In genomic region chr3:126431103-126431534, GRCh38 we compare ENCODE assay signal across 18 cellular contexts. TPM values are rescaled to one million over a fixed set of nuclear protein-coding genes. Genes with fewer than 3 reads are reported as not detected.
DNase-seq lines count a peak whose midpoint lies in the region; ATAC-seq, FAIRE-seq and TF ChIP-seq lines count a peak whose summit lies in the region.
"Had no signal": no experiment of that assay in that cellular context is flagged by ENCODE, and none has a peak within 500 bp of the region (broad histone marks: within the 10 kb centered on the region; RNA-seq: fewer than 3 reads in every experiment).

No MANE protein-coding gene starts in this region.

- POLR2A ChIA-PET in GM12878 (lab: Charles Lee) = no interaction called here

- peaks cover 3% of the 10 kb centered on the region; the same call in 1 of the 3 replicates for H3K9me3 ChIP-seq in GM12878 (replicated peaks; ENCODE audit: control insufficient read depth, insufficient read depth, low read length)
- H3K9me3 ChIP-seq: ovary had no signal

- peak; percentile 67 for ATAC-seq in HG02763 (IDR thresholded peaks at IDR 0.05; ENCODE audit: unreplicated experiment)
- peak; percentile 97 for ATAC-seq in GM12878
- ATAC-seq in activated T-helper 17 cell treated with anti-CD3 and anti-CD28 coated beads, Interleukin-2, amount 50 U/mL, for 72 hours (replicated peaks) = no peak
- no peak for ATAC-seq in left colon
- ATAC-seq: K562 had no signal

- H3K4me2 ChIP-seq in GM12878 (ENCODE audit: control insufficient read depth, insufficient read depth) = peak overlapping the region; percentile 51

- H3K4me3 ChIP-seq in GM12878 = no peak overlapping the region
- H3K4me3 ChIP-seq: K562, lung, ovary had no signal

- TF ChIP-seq CTCF in GM13976 (IDR thresholded peaks at IDR 0.05; ENCODE audit: borderline replicate concordance, control extremely low read depth, extremely low read depth, insufficient read depth, missing control alignments) (no peak), GM12878 (IDR thresholded peaks at IDR 0.05 in 2 of 3, conservative IDR thresholded peaks at IDR 0.05 in 1 of 3; ENCODE audit: control insufficient read depth in 2 of 3, extremely low read depth in 1 of 3, insufficient read depth in 1 of 3, low read depth in 3 of 3, low read length in 3 of 3) (no peak)

- RAD21 ChIA-PET in GM12878 (lab: Charles Lee; ENCODE audit: unreplicated experiment) = interaction anchor here (1.1 kb wide), 1 partner anchor 44 kb away, joined by 5 read pairs; no protein-coding TSS in a partner anchor

- peak; percentile 98 for FAIRE-seq in GM12878 (lab: Jason Lieb, UNC)
- FAIRE-seq: K562 had no signal

- SMC1A ChIA-PET in GM12878 (lab: Charles Lee; ENCODE audit: uncharacterized antibody, unreplicated experiment) = interaction anchor here (0.6 to 1.5 kb wide), 3 partner anchors 40 to 186 kb away, joined by 3 to 5 read pairs (median 5); no protein-coding TSS in a partner anchor

- peak; percentile 40 for TF ChIP-seq POLR2A in GM12878 (IDR thresholded peaks at IDR 0.05; ENCODE audit: low read depth, low read length)

- peak overlapping the region; percentile 55 for H3K27ac ChIP-seq in GM12878 (ENCODE audit: control insufficient read depth, insufficient read depth)
- H3K27ac ChIP-seq: epithelial cell of prostate, ovary had no signal

- H3K36me3 Mint-ChIP-seq in activated T-helper 17 cell treated with anti-CD3 and anti-CD28 coated beads, Interleukin-2, amount 50 U/mL, for 72 hours (ENCODE audit: low read depth) = peaks cover 6% of the 10 kb centered on the region

- DNase-seq in GM13976 (ENCODE audit: low spot score) (peak; percentile 79), GM19240 (ENCODE audit: insufficient read length, low spot score) (peak; percentile 33), GM12878 (ENCODE audit: low read depth, low spot score) (peak; percentile 59), pons (ENCODE audit: low spot score) (no peak), left colon (no peak)
- DNase-seq in stimulated activated naive CD4-positive, alpha-beta T cell (lab: John Stamatoyannopoulos, UW) = no peak
- DNase-seq: activated effector memory CD4-positive, alpha-beta T cell treated with Interleukin-2 at 50 U/mL for 16 hours; C1 segment of cervical spinal cord; hippocampal formation; NCI-H1694 treated with DMSO at 0.1 percent for 48 hours had no signal

- WGBS in GM12878 (ENCODE audit: insufficient coverage, insufficient replicate concordance, low lambda C conversion rate, missing lambda C conversion rate) = 40% methylated on average over 1 of the region's 1 CpG

- H3K9me3 Mint-ChIP-seq in activated T-helper 17 cell treated with anti-CD3 and anti-CD28 coated beads, Interleukin-2, amount 50 U/mL, for 72 hours = peaks cover 5% of the 10 kb centered on the region

- BruUV-seq in GM12878 (replicated peaks; lab: Mats Ljungman, UMichigan) = no TSS peak

- no peak overlapping the region for H2AFZ ChIP-seq in GM12878 (ENCODE audit: control insufficient read depth, low read depth, low read length)

- TF ChIP-seq EP300 in GM12878 (IDR thresholded peaks at IDR 0.05; ENCODE audit: borderline replicate concordance in 1 of 2, control insufficient read depth in 1 of 2, low read depth in 2 of 2, low read length in 2 of 2) = no peak

- TF ChIP-seq RAD21 in GM12878 (IDR thresholded peaks at IDR 0.05; ENCODE audit: insufficient read depth, low read depth, low read length) = no peak

- H3K9ac ChIP-seq in GM12878 (ENCODE audit: control insufficient read depth, insufficient read depth, low read length) = no peak overlapping the region

- no peaks in the 10 kb centered on the region for H3K36me3 ChIP-seq in GM12878 (ENCODE audit: control insufficient read depth in 2 of 2, insufficient read depth in 2 of 2, low read length in 1 of 2)
- H3K36me3 ChIP-seq: ovary had no signal

- no peaks in the 10 kb centered on the region for H4K20me1 ChIP-seq in GM12878 (ENCODE audit: control insufficient read depth, insufficient read depth)

- intact Hi-C loops in GM12878 (cut with micrococcal nuclease; ENCODE audit: unreplicated experiment) (no loop called here), left colon (cut with DNase I, micrococcal nuclease) (no loop called here)

- peaks cover 8% of the 10 kb centered on the region for H3K4me1 ChIP-seq in GM12878 (ENCODE audit: control insufficient read depth, insufficient read depth, low read length)

- H3K27me3 Mint-ChIP-seq in activated T-helper 17 cell treated with anti-CD3 and anti-CD28 coated beads, Interleukin-2, amount 50 U/mL, for 72 hours = no peaks in the 10 kb centered on the region
- H3K27me3 Mint-ChIP-seq: stimulated activated naive CD8-positive, alpha-beta T cell treated with anti-CD3 and anti-CD28 coated beads, Interleukin-15, Interleukin-2, amounts not matched to agents 100 ng/mL and 50 ng/mL, for 24 hours had no signal

- H3K27me3 ChIP-seq in GM12878 (replicated peaks in 1 of 2; ENCODE audit: control insufficient read depth in 2 of 2, insufficient read depth in 2 of 2, low read length in 1 of 2) = no peaks in the 10 kb centered on the region
- H3K27me3 ChIP-seq: ovary had no signal

- CTCF ChIA-PET in GM12878 (lab: Yijun Ruan, JAX) = interaction anchor here (1.9 kb wide), 1 partner anchor 41 kb away, joined by 7 read pairs; no protein-coding TSS in a partner anchor

- H3K79me2 ChIP-seq in GM12878 (ENCODE audit: control insufficient read depth, insufficient read depth, low read length) = no peaks in the 10 kb centered on the region

- no peak overlapping the region for H3K27ac Mint-ChIP-seq in activated T-helper 17 cell treated with anti-CD3 and anti-CD28 coated beads, Interleukin-2, amount 50 U/mL, for 72 hours

- peaks cover 5% of the 10 kb centered on the region for H3K4me1 Mint-ChIP-seq in activated T-helper 17 cell treated with anti-CD3 and anti-CD28 coated beads, Interleukin-2, amount 50 U/mL, for 72 hours

- no peak overlapping the region for H3K4me3 Mint-ChIP-seq in activated T-helper 17 cell treated with anti-CD3 and anti-CD28 coated beads, Interleukin-2, amount 50 U/mL, for 72 hours
- H3K4me3 Mint-ChIP-seq: stimulated activated naive CD8-positive, alpha-beta T cell treated with anti-CD3 and anti-CD28 coated beads, Interleukin-15, Interleukin-2, amounts not matched to agents 100 ng/mL and 50 ng/mL, for 24 hours had no signal

- in situ Hi-C loops in GM13976 (cut with MboI; ENCODE audit: low sequenced_read_pairs, unreplicated experiment) = no loop called here
- in situ Hi-C loops in GM12878 (cut with MboI) = no loop called here

TF ChIP-seq in GM12878, 131 proteins besides CTCF, POLR2A, EP300 and RAD21 (continues in another document):
- TF ChIP-seq TARDBP (IDR thresholded peaks at IDR 0.05; ENCODE audit: borderline replicate concordance) (no peak), TCF7 (IDR thresholded peaks at IDR 0.05; ENCODE audit: borderline replicate concordance) (peak; percentile 96), RUNX3 (IDR thresholded peaks at IDR 0.05; ENCODE audit: low read length) (peak; percentile 67; the same call in 1 of the 2 replicates), NFYA (IDR thresholded peaks at IDR 0.05; ENCODE audit: borderline replicate concordance, low read depth, low read length) (no peak), CREM (IDR thresholded peaks at IDR 0.05; ENCODE audit: low read depth) (peak; percentile 64; the same call in 1 of the 2 replicates), RB1 (IDR thresholded peaks at IDR 0.05; ENCODE audit: borderline replicate concordance) (no peak), NR2C2 (IDR thresholded peaks at IDR 0.05; ENCODE audit: borderline replicate concordance, control insufficient read depth, insufficient read length, low read depth) (no peak), IKZF1 (conservative IDR thresholded peaks at IDR 0.05) (peak; percentile 43; the same call in 1 of the 2 replicates), NR2C1 (IDR thresholded peaks at IDR 0.05) (no peak)

RNA-seq across cellular contexts. Expression of gene CFAP100, which starts 36.4 kb away (rescaled TPM):
- total RNA-seq in GM12878 (2013; cell fraction: nucleolus; rRNA removed) = not detected in 2 replicates
- total RNA-seq in GM12878 (2014; rRNA removed) (not detected in 2 replicates), GM12878 (2014; rRNA removed; fragmentation: Illumina TruSeq; extraction: Trizol) (not detected in 2 replicates), GM12878 (2021) (not detected in 2 replicates), left colon (not detected)
- polyA plus RNA-seq in GM12878 (2011; ENCODE audit: low read depth) = not detected
- polyA plus RNA-seq in GM12878 (2011; rRNA removed) (not detected in 2 replicates), GM12878 (2014; fragmentation: Illumina TruSeq; extraction: Trizol) (not detected in 2 replicates), GM12878 (2014; fragmentation: Nextera tagmentation; extraction: Ambion mirVana) (not detected), GM12878 (2014; rRNA removed) (0.04 TPM in 1 of 2 replicates, not detected in the other), GM12878 (2016; fragmentation: Nextera tagmentation; extraction: Ambion mirVana) (under 1 TPM in 1 of 2 experiments, not detected in 1; 0.27 TPM)
- polyA plus RNA-seq in GM12878 (2011; cell fraction: cytosol; rRNA removed) = not detected in 2 replicates
- not detected in 2 replicates for polyA plus RNA-seq in GM12878 (2011; cell fraction: nucleus; rRNA removed)
- not detected in 2 replicates for polyA plus RNA-seq in GM12878 (2012)
- not detected in 2 replicates for polyA minus RNA-seq in GM12878 (2011; rRNA and poly(A)+ RNA removed)
- polyA minus RNA-seq in GM12878 (2011; cell fraction: cytosol; rRNA and poly(A)+ RNA removed) = not detected in 2 replicates
- not detected in 2 replicates for polyA minus RNA-seq in GM12878 (2011; cell fraction: nucleus; rRNA and poly(A)+ RNA removed)
- total RNA-seq in activated T-helper 17 cell treated with anti-CD3 and anti-CD28 coated beads, Interleukin-2, amount 50 U/mL, for 72 hours = not detected
- total RNA-seq: cardiac septum, K562 had no signal
- polyA plus RNA-seq: K562 had no signal

RNA-seq across cellular contexts. Expression of gene ZXDC, which starts 44.6 kb away (rescaled TPM):
- total RNA-seq in GM12878 (2013; cell fraction: nucleolus; rRNA removed) = 79.9 and 87.5 TPM in 2 replicates
- total RNA-seq in GM12878 (2014; rRNA removed) (12.9 and 15.0 TPM in 2 replicates), GM12878 (2014; rRNA removed; fragmentation: Illumina TruSeq; extraction: Trizol) (7.5 and 8.1 TPM in 2 replicates), GM12878 (2021) (14.7 and 15.3 TPM in 2 replicates), left colon (10 to 100 TPM; 25.7 to 30.2 TPM)
- 7.5 TPM for polyA plus RNA-seq in GM12878 (2011; ENCODE audit: low read depth)
- polyA plus RNA-seq in GM12878 (2011; rRNA removed) (6.9 and 12.9 TPM in 2 replicates), GM12878 (2014; fragmentation: Illumina TruSeq; extraction: Trizol) (5.8 and 8.9 TPM in 2 replicates), GM12878 (2014; fragmentation: Nextera tagmentation; extraction: Ambion mirVana) (1 to 10 TPM in 1 of 2 experiments, under 1 TPM in 1; 0.72 to 1.2 TPM), GM12878 (2014; rRNA removed) (12.1 and 13.7 TPM in 2 replicates), GM12878 (2016; fragmentation: Nextera tagmentation; extraction: Ambion mirVana) (1 to 10 TPM; 1.3 to 6.6 TPM)
- polyA plus RNA-seq in GM12878 (2011; cell fraction: cytosol; rRNA removed) = 14.2 and 16.0 TPM in 2 replicates
- polyA plus RNA-seq in GM12878 (2011; cell fraction: nucleus; rRNA removed) = 42.0 and 49.6 TPM in 2 replicates
- polyA plus RNA-seq in GM12878 (2012) = 7.6 and 8.6 TPM in 2 replicates
- polyA minus RNA-seq in GM12878 (2011; rRNA and poly(A)+ RNA removed) = 19.6 and 25.7 TPM in 2 replicates
- polyA minus RNA-seq in GM12878 (2011; cell fraction: cytosol; rRNA and poly(A)+ RNA removed) = 9.1 and 10.8 TPM in 2 replicates
- polyA minus RNA-seq in GM12878 (2011; cell fraction: nucleus; rRNA and poly(A)+ RNA removed) = 25.8 and 39.0 TPM in 2 replicates
- 10 to 100 TPM; 26.5 to 27.0 TPM for total RNA-seq in activated T-helper 17 cell treated with anti-CD3 and anti-CD28 coated beads, Interleukin-2, amount 50 U/mL, for 72 hours

Comparison
In these comparisons a context has a peak if more than half of its experiments do, and no peak if none do; other contexts are left out.
1. DNase-seq: peak in GM13976 (single experiment), GM19240 (single experiment) and GM12878 (single experiment); none in stimulated activated naive CD4-positive, alpha-beta T cell (0 of 6), pons (single experiment) and left colon (0 of 2).
2. ATAC-seq: peak in HG02763 (single experiment) and GM12878 (single experiment); none in activated T-helper 17 cell treated with anti-CD3 and anti-CD28 coated beads, Interleukin-2, amount 50 U/mL, for 72 hours (single experiment) and left colon (single experiment).